In the genomic region with DNA sequence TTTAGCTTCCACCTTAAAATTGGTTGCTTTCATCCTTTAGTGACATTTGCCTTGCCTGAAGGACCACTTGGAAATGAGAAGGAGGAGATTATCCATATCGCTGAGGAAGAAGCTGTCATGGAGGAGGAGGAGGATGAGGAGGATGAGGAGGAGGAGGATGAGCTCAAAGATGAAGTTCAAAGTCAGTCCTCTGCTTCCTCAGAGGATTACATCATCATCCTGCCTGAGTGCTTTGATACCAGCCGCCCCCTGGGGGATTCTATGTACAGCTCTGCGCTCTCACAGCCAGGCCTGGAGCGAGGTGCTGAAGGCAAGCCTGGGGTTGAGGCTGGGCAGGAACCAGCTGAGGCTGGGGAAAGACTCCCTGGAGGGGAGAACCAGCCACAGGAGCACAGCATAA, we compare ENCODE assay signal across 21 cellular contexts. TPM values are rescaled to one million over a fixed set of nuclear protein-coding genes. Genes with fewer than 3 reads are reported as not detected.
DNase-seq lines count a peak whose midpoint lies in the region; TF ChIP-seq lines count a peak whose summit lies in the region.
"Had no signal": no experiment of that assay in that cellular context is flagged by ENCODE, and none has a peak within 500 bp of the region (broad histone marks: within the 10 kb centered on the region; RNA-seq: fewer than 3 reads in every experiment).

No MANE protein-coding gene starts in this region.

- peak overlapping the region; percentile 76 for H3K27ac Mint-ChIP-seq in activated CD4-positive, alpha-beta T cell treated with anti-CD3 and anti-CD28 coated beads, Interleukin-2, amount 10 ng/mL, durations not matched to agents 24 days and 14 days
- no peak overlapping the region for H3K27ac Mint-ChIP-seq in MCF 10A (ENCODE audit: low read depth, unreplicated experiment)

- TF ChIP-seq EP300 in suprapubic skin (IDR thresholded peaks at IDR 0.05), result no peak
- TF ChIP-seq EP300 in transverse colon (IDR thresholded peaks at IDR 0.05; ENCODE audit: low read depth), result no peak

- peaks cover 7% of the 10 kb centered on the region for H3K4me1 Mint-ChIP-seq in activated CD4-positive, alpha-beta T cell treated with anti-CD3 and anti-CD28 coated beads, Interleukin-2, amount 10 ng/mL, durations not matched to agents 24 days and 14 days
- no peaks in the 10 kb centered on the region for H3K4me1 Mint-ChIP-seq in MCF 10A (ENCODE audit: insufficient read depth, unreplicated experiment)

- H3K4me1 ChIP-seq in suprapubic skin (no peaks in the 10 kb centered on the region), transverse colon (no peaks in the 10 kb centered on the region)
- H3K4me1 ChIP-seq: body of pancreas, right atrium auricular region had no signal

- H3K36me3 Mint-ChIP-seq in activated CD4-positive, alpha-beta T cell treated with anti-CD3 and anti-CD28 coated beads, Interleukin-2, amount 10 ng/mL, durations not matched to agents 24 days and 14 days (ENCODE audit: low read depth), result peaks cover 48% of the 10 kb centered on the region
- peaks cover 100% of the 10 kb centered on the region for H3K36me3 Mint-ChIP-seq in MCF 10A (ENCODE audit: insufficient read depth, unreplicated experiment)

- intact Hi-C loops in activated CD4-positive, alpha-beta T cell treated with anti-CD3 and anti-CD28 coated beads, Interleukin-2, amount 10 ng/mL, durations not matched to agents 24 days and 14 days (cut with micrococcal nuclease), result no loop called here
- intact Hi-C loops in MCF 10A (cut with micrococcal nuclease) (no loop called here), transverse colon (cut with DNase I; ENCODE audit: low total_unique reads) (no loop called here)

- no TSS peak for BruUV-seq in MCF 10A (replicated peaks; lab: Mats Ljungman, UMichigan)

- CTCF ChIA-PET in MCF 10A (lab: Yijun Ruan, JAX), result no interaction called here

- H3K4me3 ChIP-seq in suprapubic skin, result no peak overlapping the region
- no peak overlapping the region for H3K4me3 ChIP-seq in transverse colon
- H3K4me3 ChIP-seq: body of pancreas, GM12878, MG63, mucosa of descending colon, right atrium auricular region had no signal

- POLR2A ChIA-PET in MCF 10A (lab: Yijun Ruan, JAX), result interaction anchor here (0.6 to 2.3 kb wide), 5 partner anchors 8 to 113 kb away, joined by 3 to 10 read pairs (median 3); partner anchors contain the start of gene TMEM106A

- no peak for TF ChIP-seq CTCF in suprapubic skin (IDR thresholded peaks at IDR 0.05)
- TF ChIP-seq CTCF in MCF 10A (IDR thresholded peaks at IDR 0.05; ENCODE audit: unreplicated experiment), result no peak
- TF ChIP-seq CTCF in transverse colon (IDR thresholded peaks at IDR 0.05), result no peak

- no peaks in the 10 kb centered on the region for H3K9me3 Mint-ChIP-seq in activated CD4-positive, alpha-beta T cell treated with anti-CD3 and anti-CD28 coated beads, Interleukin-2, amount 10 ng/mL, durations not matched to agents 24 days and 14 days
- no peaks in the 10 kb centered on the region for H3K9me3 Mint-ChIP-seq in MCF 10A (ENCODE audit: unreplicated experiment)

- no peak overlapping the region for H3K4me3 Mint-ChIP-seq in activated CD4-positive, alpha-beta T cell treated with anti-CD3 and anti-CD28 coated beads, Interleukin-2, amount 10 ng/mL, durations not matched to agents 24 days and 14 days
- no peak overlapping the region for H3K4me3 Mint-ChIP-seq in MCF 10A (ENCODE audit: unreplicated experiment)

- H3K27me3 ChIP-seq in suprapubic skin (no peaks in the 10 kb centered on the region), transverse colon (no peaks in the 10 kb centered on the region)
- H3K27me3 ChIP-seq: body of pancreas, MG63, right atrium auricular region had no signal

- DNase-seq in activated CD4-positive, alpha-beta T cell treated with anti-CD3 and anti-CD28 coated beads, Interleukin-2, amount 10 ng/mL, durations not matched to agents 24 days and 14 days, result no peak
- DNase-seq in activated CD4-positive, alpha-beta T cell treated with anti-CD3 and anti-CD28 coated beads for 48 hours, result no peak
- DNase-seq in ELR (ENCODE audit: low read depth) (peak; percentile 14), NCI-H69 (lab: John Stamatoyannopoulos, UW) (peak; percentile 40), iPS-NIHi7 (ENCODE audit: extremely low spot score) (peak; percentile 16), suprapubic skin (ENCODE audit: low spot score in 2 of 2) (no peak), MCF 10A (ENCODE audit: unreplicated experiment) (no peak), transverse colon (no peak)
- DNase-seq: activated gamma-delta T cell treated with Interleukin-2 at 50 U/mL for 16 hours, body of pancreas, cortex of kidney, foreskin fibroblast, MG63, mucosa of descending colon, NCI-H2081, NCI-H748 treated with DMSO at 0.1 percent for 48 hours had no signal

- peaks cover 100% of the 10 kb centered on the region for H3K36me3 ChIP-seq in suprapubic skin
- peaks cover 0 to 100% (median 50%) of the 10 kb centered on the region in 4 donors for H3K36me3 ChIP-seq in transverse colon

- in situ Hi-C loops in transverse colon (cut with MboI; ENCODE audit: low pct_ligation_motif_present in 1 of 4, low pct_unique_long_range_greater_than_20kb in 1 of 4, low sequenced_read_pairs in 3 of 4), result loop anchor here in 1 of 4 donors (25.0 kb wide), 2 partner anchors 112 to 287 kb away; partner anchors contain the start of gene DHX8

- TF ChIP-seq POLR2A in suprapubic skin (IDR thresholded peaks at IDR 0.05) (no peak), transverse colon (IDR thresholded peaks at IDR 0.05) (no peak)

- H3K9me3 ChIP-seq in suprapubic skin (no peaks in the 10 kb centered on the region), transverse colon (no peaks in the 10 kb centered on the region)
- H3K9me3 ChIP-seq: body of pancreas, MG63, mucosa of descending colon, right atrium auricular region had no signal

- no peak overlapping the region for H3K27ac ChIP-seq in suprapubic skin
- H3K27ac ChIP-seq in transverse colon, result no peak overlapping the region
- H3K27ac ChIP-seq: body of pancreas, right atrium auricular region had no signal

- H3K27me3 Mint-ChIP-seq in activated CD4-positive, alpha-beta T cell treated with anti-CD3 and anti-CD28 coated beads, Interleukin-2, amount 10 ng/mL, durations not matched to agents 24 days and 14 days, result no peaks in the 10 kb centered on the region
- no peaks in the 10 kb centered on the region for H3K27me3 Mint-ChIP-seq in MCF 10A (ENCODE audit: insufficient read depth, unreplicated experiment)

- WGBS in suprapubic skin, result 93% methylated on average over 3 of the region's 4 CpGs
- 89 to 100% methylated on average over 2 to 4 of the region's 4 CpGs for WGBS in transverse colon (ENCODE audit: low coverage in 1 of 2), 2 donors

RNA-seq across cellular contexts. Expression of gene TMEM106A, which starts 11.5 kb away (rescaled TPM):
- total RNA-seq in activated CD4-positive, alpha-beta T cell treated with anti-CD3 and anti-CD28 coated beads, Interleukin-2, amount 10 ng/mL, durations not matched to agents 24 days and 14 days, result 17.9 and 19.1 TPM in 2 replicates
- total RNA-seq in suprapubic skin, result 1 to 10 TPM; 1.2 to 3.5 (median 1.9) TPM
- total RNA-seq in MCF 10A (2022), result 2.1 and 2.2 TPM in 2 replicates
- total RNA-seq in transverse colon, result 10 to 100 TPM in 1 of 4 donors, 1 to 10 TPM in 3; 4.1 to 24.3 (median 7.9) TPM

RNA-seq across cellular contexts. Expression of gene CCDC200, which starts 28.3 kb away (rescaled TPM):
- 0.65 and 0.92 TPM in 2 replicates for total RNA-seq in activated CD4-positive, alpha-beta T cell treated with anti-CD3 and anti-CD28 coated beads, Interleukin-2, amount 10 ng/mL, durations not matched to agents 24 days and 14 days
- total RNA-seq in suprapubic skin, result not detected
- total RNA-seq in MCF 10A (2022), result not detected in 2 replicates
- total RNA-seq in transverse colon, result not detected
- total RNA-seq: body of pancreas, endothelial cell of umbilical vein, GM12878, HT-29, left lobe of liver, mucosa of descending colon, right atrium auricular region had no signal

RNA-seq across cellular contexts. Expression of gene NBR1, which starts 29.1 kb away (rescaled TPM):
- total RNA-seq in activated CD4-positive, alpha-beta T cell treated with anti-CD3 and anti-CD28 coated beads, Interleukin-2, amount 10 ng/mL, durations not matched to agents 24 days and 14 days, result 51.2 and 53.5 TPM in 2 replicates
- total RNA-seq in suprapubic skin, result 100 to 1,000 TPM in 1 of 4 donors, 10 to 100 TPM in 3; 75.4 to 102 (median 89.6) TPM
- 105 and 106 TPM in 2 replicates for total RNA-seq in MCF 10A (2022)
- 100 to 1,000 TPM in 2 of 4 donors, 10 to 100 TPM in 2; 62.5 to 156 (median 99.3) TPM for total RNA-seq in transverse colon

RNA-seq across cellular contexts. Expression of gene RNU2-1, which starts 33.6 kb away (rescaled TPM):
- total RNA-seq in activated CD4-positive, alpha-beta T cell treated with anti-CD3 and anti-CD28 coated beads, Interleukin-2, amount 10 ng/mL, durations not matched to agents 24 days and 14 days, result 5,051 and 5,500 TPM in 2 replicates
- total RNA-seq in suprapubic skin (not detected), MCF 10A (2022) (4,245 and 4,277 TPM in 2 replicates), transverse colon (not detected)
- total RNA-seq: body of pancreas, HT-29, right atrium auricular region had no signal

Comparison
In these comparisons a context has a peak if more than half of its experiments do, and no peak if none do; other contexts are left out.
1. DNase-seq: peak in ELR (single experiment), NCI-H69 (single experiment) and iPS-NIHi7 (single experiment); none in activated CD4-positive, alpha-beta T cell treated with anti-CD3 and anti-CD28 coated beads, Interleukin-2, amount 10 ng/mL, durations not matched to agents 24 days and 14 days (single experiment), activated CD4-positive, alpha-beta T cell treated with anti-CD3 and anti-CD28 coated beads for 48 hours (single experiment), suprapubic skin (0 of 2), MCF 10A (single experiment) and transverse colon (single experiment).